In the genomic region with DNA sequence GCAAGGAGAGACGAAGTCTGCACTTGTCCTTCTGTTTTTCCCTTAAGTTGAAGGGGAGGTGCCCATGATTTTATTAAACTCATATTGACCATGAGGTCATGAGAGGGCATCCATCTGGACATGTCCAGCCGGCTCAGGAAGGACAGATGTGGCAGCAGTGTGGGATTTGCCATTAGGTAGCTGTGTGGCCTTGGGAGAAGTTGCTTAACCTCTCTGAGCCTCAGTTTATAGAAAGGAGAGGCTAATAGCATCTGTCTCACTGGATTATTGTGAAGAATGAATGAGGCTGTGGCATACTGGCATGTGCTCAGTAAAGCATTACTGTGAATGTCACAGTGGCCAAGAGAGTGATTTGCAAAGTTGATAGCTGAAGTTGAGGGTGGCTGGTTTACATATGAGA, we compare ENCODE assay signal across 9 cellular contexts. TPM values are rescaled to one million over a fixed set of nuclear protein-coding genes. Genes with fewer than 3 reads are reported as not detected.
A peak's percentile ranks its signal among the peaks of the same experiment; 100 is the strongest.
DNase-seq lines count a peak whose midpoint lies in the region; TF ChIP-seq lines count a peak whose summit lies in the region.
"Had no signal": no experiment of that assay in that cellular context is flagged by ENCODE, and none has a peak within 500 bp of the region (broad histone marks: within the 10 kb centered on the region; RNA-seq: fewer than 3 reads in every experiment).

No MANE protein-coding gene starts in this region.

- peaks cover 42% of the 10 kb centered on the region for H3K4me1 ChIP-seq in SJSA1 (replicated peaks)
- peaks cover 51 to 66% (median 63%) of the 10 kb centered on the region in 4 donors for H3K4me1 ChIP-seq in esophagus muscularis mucosa
- H3K4me1 ChIP-seq in sigmoid colon: peaks cover 0 to 62% (median 54%) of the 10 kb centered on the region in 4 donors

- H3K27me3 ChIP-seq in H7 (ENCODE audit: control insufficient read depth, insufficient read depth, low read length) (no peaks in the 10 kb centered on the region; the same call in 1 of the 2 replicates), SJSA1 (replicated peaks) (no peaks in the 10 kb centered on the region), esophagus muscularis mucosa (no peaks in the 10 kb centered on the region), sigmoid colon (no peaks in the 10 kb centered on the region)

- no peak for DNase-seq in H7
- no peak for DNase-seq in SJSA1 (ENCODE audit: low read depth in 1 of 2, low spot score in 2 of 2)
- DNase-seq in esophagus muscularis mucosa (ENCODE audit: extremely low spot score): no peak
- DNase-seq in sigmoid colon: no peak
- no peak for DNase-seq in NCI-H446 treated with DMSO at 0.1 percent for 48 hours (lab: John Stamatoyannopoulos, UW)
- no peak for DNase-seq in retina
- DNase-seq in stimulated activated naive CD4-positive, alpha-beta T cell (lab: John Stamatoyannopoulos, UW): no peak
- DNase-seq in dedifferentiated amniotic fluid mesenchymal stem cell (ENCODE audit: extremely low spot score): no peak
- DNase-seq: stimulated activated CD4-positive, alpha-beta T cell treated with anti-CD3 and anti-CD28 coated beads, Interleukin-4, amount 100 ng/mL, for 4 hours had no signal

- H3K9me3 ChIP-seq in SJSA1 (replicated peaks): no peaks in the 10 kb centered on the region
- no peaks in the 10 kb centered on the region for H3K9me3 ChIP-seq in esophagus muscularis mucosa
- no peaks in the 10 kb centered on the region for H3K9me3 ChIP-seq in sigmoid colon

- H3K36me3 ChIP-seq in H7 (replicated peaks; ENCODE audit: control insufficient read depth, insufficient read depth, low read length): peaks cover 12% of the 10 kb centered on the region
- H3K36me3 ChIP-seq in SJSA1: peaks cover 48% of the 10 kb centered on the region
- peaks cover 0 to 39% (median 19%) of the 10 kb centered on the region in 4 donors for H3K36me3 ChIP-seq in esophagus muscularis mucosa
- peaks cover 0 to 36% (median 5%) of the 10 kb centered on the region in 4 donors for H3K36me3 ChIP-seq in sigmoid colon

- intact Hi-C loops in esophagus muscularis mucosa (cut with DNase I): no loop called here
- intact Hi-C loops in sigmoid colon (cut with DNase I): loop anchor here (5.0 kb wide), 2 partner anchors 216 to 586 kb away; partner anchors contain the start of genes GLOD4 and MRM3

- TF ChIP-seq EP300 in esophagus muscularis mucosa (IDR thresholded peaks at IDR 0.05) (no peak), sigmoid colon (IDR thresholded peaks at IDR 0.05) (no peak)

- no peak for TF ChIP-seq POLR2A in esophagus muscularis mucosa (IDR thresholded peaks at IDR 0.05; ENCODE audit: low read depth)
- no peak for TF ChIP-seq POLR2A in sigmoid colon (IDR thresholded peaks at IDR 0.05)

- H3K4me3 ChIP-seq in H7 (ENCODE audit: insufficient read depth, low read depth, low read length) (0 out of 2 replicates have a peak overlapping the region, but pooled peaks have one; percentile 78), SJSA1 (peak overlapping the region; percentile 84; the same call in 1 of the 2 replicates), esophagus muscularis mucosa (peak overlapping the region; percentile 59 to 95 (median 88)), sigmoid colon (peak overlapping the region in 3 of 4 donors; percentile 61 to 96 (median 88))

- 16% methylated on average over 2 of the region's 2 CpGs for WGBS in esophagus muscularis mucosa
- WGBS in sigmoid colon, 2 donors: 14 to 47% methylated on average over 2 of the region's 2 CpGs

- TF ChIP-seq CTCF in esophagus muscularis mucosa (IDR thresholded peaks at IDR 0.05): no peak
- TF ChIP-seq CTCF in sigmoid colon (IDR thresholded peaks at IDR 0.05): no peak

- H3K27ac ChIP-seq in SJSA1 (no peak overlapping the region), esophagus muscularis mucosa (replicated peaks in 1 of 4) (peak overlapping the region; percentile 60 to 89 (median 87)), sigmoid colon (peak overlapping the region in 1 of 4 donors; percentile 89)

RNA-seq across cellular contexts. Expression of gene TIMM22, which starts 1.2 kb away (rescaled TPM):
- 20.8 and 31.0 TPM in 2 replicates for total RNA-seq in H7 (2014; rRNA removed; shearing (Covaris generic))
- total RNA-seq in SJSA1 (2014; rRNA removed; shearing (Covaris generic)): 20.1 and 23.2 TPM in 2 replicates
- total RNA-seq in esophagus muscularis mucosa (10 to 100 TPM; 14.1 to 17.9 (median 15.8) TPM), sigmoid colon (10 to 100 TPM in 3 of 4 donors, 1 to 10 TPM in 1; 8.0 to 13.6 (median 11.0) TPM)
- polyA plus RNA-seq in sigmoid colon: 1 to 10 TPM; 6.0 to 9.2 (median 8.1) TPM

RNA-seq across cellular contexts. Expression of gene NXN, which starts 18.5 kb away (rescaled TPM):
- 127 and 142 TPM in 2 replicates for total RNA-seq in H7 (2014; rRNA removed; shearing (Covaris generic))
- 48.4 and 56.6 TPM in 2 replicates for total RNA-seq in SJSA1 (2014; rRNA removed; shearing (Covaris generic))
- total RNA-seq in esophagus muscularis mucosa: 10 to 100 TPM; 37.0 to 65.6 (median 49.8) TPM
- 10 to 100 TPM; 50.4 to 75.9 (median 67.1) TPM for total RNA-seq in sigmoid colon
- polyA plus RNA-seq in sigmoid colon: 10 to 100 TPM in 1 of 3 donors, 1 to 10 TPM in 2; 1.4 to 11.5 (median 8.4) TPM
